Comparison of ENCODE assay signal across 8 cellular contexts in genomic region chr14:36068777-36069534, GRCh38.
DNase-seq lines count a peak whose midpoint lies in the region; ATAC-seq, FAIRE-seq and TF ChIP-seq lines count a peak whose summit lies in the region.

No MANE protein-coding gene starts in this region.

- FAIRE-seq in pancreas (lab: Jason Lieb, UNC) = no peak

- TF ChIP-seq POLR2A in body of pancreas (IDR thresholded peaks at IDR 0.05) (no peak), uterus (IDR thresholded peaks at IDR 0.05) (no peak)

- no peak overlapping the region for H2AFZ ChIP-seq in MM.1S (ENCODE audit: low read length)

- no peaks in the 10 kb centered on the region for H3K79me2 ChIP-seq in MM.1S (ENCODE audit: low read length)

- TF ChIP-seq CTCF in body of pancreas (IDR thresholded peaks at IDR 0.05) (no peak), pancreas (IDR thresholded peaks at IDR 0.05) (no peak), MM.1S (IDR thresholded peaks at IDR 0.05; ENCODE audit: low read length) (no peak), uterus (IDR thresholded peaks at IDR 0.05) (no peak)

- H3K9ac ChIP-seq in MM.1S (ENCODE audit: low read length) = no peak overlapping the region

- peak overlapping the region in 2 of 4 donors; percentile 49 to 65 for H3K27ac ChIP-seq in body of pancreas
- H3K27ac ChIP-seq in pancreas = peak overlapping the region in 1 of 4 donors; percentile 20
- no peak overlapping the region for H3K27ac ChIP-seq in MM.1S (ENCODE audit: low read length)
- H3K27ac ChIP-seq in uterus = no peak overlapping the region

- H3K4me1 ChIP-seq in body of pancreas (peaks cover 19% of the 10 kb centered on the region), pancreas (peaks cover 3 to 13% (median 6%) of the 10 kb centered on the region in 3 donors), MM.1S (ENCODE audit: low read length) (no peaks in the 10 kb centered on the region), uterus (no peaks in the 10 kb centered on the region)

- H4K20me1 ChIP-seq in MM.1S (ENCODE audit: insufficient read depth, low read length) = no peaks in the 10 kb centered on the region

- H3K9me3 ChIP-seq in body of pancreas = no peaks in the 10 kb centered on the region
- no peaks in the 10 kb centered on the region for H3K9me3 ChIP-seq in pancreas
- H3K9me3 ChIP-seq in MM.1S (replicated peaks; ENCODE audit: insufficient read depth, low read length) = no peaks in the 10 kb centered on the region
- no peaks in the 10 kb centered on the region for H3K9me3 ChIP-seq in uterus

- ATAC-seq in HG03442 (IDR thresholded peaks at IDR 0.05; ENCODE audit: unreplicated experiment) (peak; percentile 5), body of pancreas (peak; percentile 55), pancreas (peak; percentile 38 to 60 (median 46)), HG02970 (IDR thresholded peaks at IDR 0.05; ENCODE audit: low FRiP score, unreplicated experiment) (no peak)

- WGBS in body of pancreas, 2 donors = 40 to 44% methylated on average over 11 of the region's 11 CpGs
- WGBS in pancreas, 2 donors = 30 to 42% methylated on average over 11 of the region's 11 CpGs

- no peaks in the 10 kb centered on the region for H3F3A ChIP-seq in MM.1S (ENCODE audit: insufficient read depth, low read length)

- intact Hi-C loops in body of pancreas (cut with DNase I) (loop anchor here (5.0 kb wide), 1 partner anchor 308 kb away; no protein-coding TSS in a partner anchor), pancreas (cut with DNase I) (no loop called here), uterus (cut with DNase I; ENCODE audit: low total_unique reads) (no loop called here)

- H3K4me3 ChIP-seq in body of pancreas (no peak overlapping the region), pancreas (no peak overlapping the region), MM.1S (ENCODE audit: low read length) (no peak overlapping the region), uterus (no peak overlapping the region)

- H3K27me3 ChIP-seq in body of pancreas (no peaks in the 10 kb centered on the region), pancreas (no peaks in the 10 kb centered on the region), MM.1S (replicated peaks; ENCODE audit: insufficient read depth, low read length) (no peaks in the 10 kb centered on the region), uterus (no peaks in the 10 kb centered on the region)

- DNase-seq in GM03348 (ENCODE audit: low spot score) = peak; percentile 66
- DNase-seq in body of pancreas = no peak
- no peak for DNase-seq in pancreas
- DNase-seq in MM.1S = no peak
- no peak for DNase-seq in GF-D8 (lab: John Stamatoyannopoulos, UW)
- no peak for DNase-seq in uterus

- H3K36me3 ChIP-seq in body of pancreas (replicated peaks in 1 of 2; ENCODE audit: insufficient read depth in 1 of 2, low read depth in 2 of 2) = no peaks in the 10 kb centered on the region
- no peaks in the 10 kb centered on the region for H3K36me3 ChIP-seq in pancreas
- H3K36me3 ChIP-seq in MM.1S (replicated peaks; ENCODE audit: insufficient read depth, low read length) = no peaks in the 10 kb centered on the region
- no peaks in the 10 kb centered on the region for H3K36me3 ChIP-seq in uterus

- H3K4me2 ChIP-seq in MM.1S (ENCODE audit: low read depth, low read length) = no peak overlapping the region

- H3K9me2 ChIP-seq in MM.1S (replicated peaks; ENCODE audit: insufficient read depth, low read length) = no peaks in the 10 kb centered on the region
